13 cellular contexts compared by ENCODE assay signal in the genomic region with DNA sequence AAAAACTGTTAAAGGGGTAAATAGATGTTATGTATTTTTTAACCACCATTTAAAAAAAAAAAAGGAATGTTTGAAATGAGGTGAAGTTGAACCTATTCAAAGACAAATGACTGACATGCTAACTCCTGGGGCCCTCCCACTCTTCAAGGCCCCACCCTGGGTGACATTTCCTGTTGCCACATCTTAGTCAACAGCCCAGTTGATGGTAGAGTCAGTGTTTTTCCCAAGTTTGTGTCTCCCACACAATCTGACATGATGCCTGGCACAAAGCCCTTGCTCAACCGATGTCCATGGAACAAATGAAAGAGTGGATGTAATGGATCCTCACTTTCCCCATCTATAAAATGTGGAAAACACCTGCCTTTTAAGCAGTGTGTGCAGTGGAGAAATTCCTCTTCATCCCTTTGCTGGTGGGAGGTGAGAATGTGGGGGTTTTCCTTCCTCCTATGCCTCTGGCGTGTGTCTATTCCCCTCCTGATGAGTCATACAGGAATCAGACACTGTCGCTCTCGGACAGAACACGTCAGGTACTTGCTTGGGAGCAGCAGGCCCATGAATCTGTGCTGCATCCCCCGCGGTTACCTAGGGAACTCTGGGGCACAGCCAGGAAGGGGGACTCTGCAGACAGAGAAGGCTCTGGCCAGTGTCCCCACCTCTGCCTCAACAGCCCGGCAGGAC. TPM values are rescaled to one million over a fixed set of nuclear protein-coding genes. Genes with fewer than 3 reads are reported as not detected.
DNase-seq lines count a peak whose midpoint lies in the region; ATAC-seq, FAIRE-seq and TF ChIP-seq lines count a peak whose summit lies in the region.
"Had no signal": no experiment of that assay in that cellular context is flagged by ENCODE, and none has a peak within 500 bp of the region (broad histone marks: within the 10 kb centered on the region; RNA-seq: fewer than 3 reads in every experiment).

No MANE protein-coding gene starts in this region.

- peaks cover 9% of the 10 kb centered on the region; the same call in 1 of the 2 replicates for H3K27me3 ChIP-seq in IMR-90 (ENCODE audit: control insufficient read depth, insufficient read depth, low read length)
- H3K27me3 ChIP-seq: tibial artery had no signal

- no peak overlapping the region for H4K8ac ChIP-seq in IMR-90 (ENCODE audit: low read depth in 2 of 2, low read length in 2 of 2)

- peak overlapping the region; percentile 62 for H3K4me2 ChIP-seq in A549
- no peak overlapping the region for H3K4me2 ChIP-seq in IMR-90 (ENCODE audit: low read depth, low read length)

- H3K27ac ChIP-seq in A549 = peak overlapping the region; percentile 89 to 96
- H3K27ac ChIP-seq in IMR-90 (ENCODE audit: insufficient read depth, low read length) = no peak overlapping the region
- H3K27ac ChIP-seq: tibial artery had no signal

- no peak overlapping the region for H3K27ac Mint-ChIP-seq in T-helper 2 cell treated with Interferon-gamma antibody and Interleukin-4, amounts not matched to agents 5 μg/mL and 100 μg/mL, for 36 hours

- DNase-seq in A549 (ENCODE audit: low read depth in 1 of 2, low spot score in 1 of 2) = peak; percentile 89 to 96
- peak; percentile 46 for DNase-seq in IMR-90
- peak; percentile 68 for DNase-seq in astrocyte of the hippocampus (ENCODE audit: low read depth, low spot score)
- peak; percentile 75 for DNase-seq in iris pigment epithelial cell (ENCODE audit: low read depth)
- DNase-seq in NK-92 (lab: John Stamatoyannopoulos, UW; ENCODE audit: unreplicated experiment) = no peak
- no peak for DNase-seq in T-helper 2 cell treated with Interferon-gamma antibody and Interleukin-4, amounts not matched to agents 5 μg/mL and 100 μg/mL, for 36 hours (ENCODE audit: low spot score)
- DNase-seq in left ventricle myocardium superior = no peak
- DNase-seq: activated CD4-positive, alpha-beta T cell treated with anti-CD3 and anti-CD28 coated beads for 1 hour; activated T-cell treated with anti-CD3 and anti-CD28 coated beads for 4 hours; mucosa of descending colon; stimulated activated CD4-positive, alpha-beta T cell treated with anti-CD3 and anti-CD28 coated beads, Interleukin-15, amount 100 ng/mL, for 24 hours; tibial artery had no signal

- no peaks in the 10 kb centered on the region for H3K9me3 ChIP-seq in A549
- H3K9me3 ChIP-seq in IMR-90 (ENCODE audit: control insufficient read depth, insufficient read depth, low read length) = no peaks in the 10 kb centered on the region
- H3K9me3 ChIP-seq: mucosa of descending colon, tibial artery had no signal

- H2AFZ ChIP-seq in IMR-90 (replicated peaks; ENCODE audit: low read length, poor library complexity) = no peak overlapping the region

- ATAC-seq in A549 (peak; percentile 83 to 87), IMR-90 (ENCODE audit: low read depth) (no peak), GM19463 (IDR thresholded peaks at IDR 0.05; ENCODE audit: unreplicated experiment) (no peak), left ventricle myocardium superior (no peak)
- ATAC-seq: mucosa of descending colon had no signal

- H2BK120ac ChIP-seq in IMR-90 (ENCODE audit: low read depth, low read length) = no peak overlapping the region

- no peaks in the 10 kb centered on the region for H3K36me3 ChIP-seq in IMR-90 (ENCODE audit: control insufficient read depth, insufficient read depth, low read length)
- H3K36me3 ChIP-seq: tibial artery had no signal

- H3K18ac ChIP-seq in IMR-90 (ENCODE audit: low read depth, low read length) = no peak overlapping the region

- TF ChIP-seq CTCF in A549 (IDR thresholded peaks at IDR 0.05) (no peak), IMR-90 (conservative IDR thresholded peaks at IDR 0.05; ENCODE audit: low read depth, low read length) (no peak)

- peak; percentile 65 for FAIRE-seq in A549 (lab: Jason Lieb, UNC)

- CTCF ChIA-PET in A549 (lab: Yijun Ruan, JAX) (interaction anchor here (1.2 kb wide), 1 partner anchor 15 kb away, joined by 6 read pairs; a partner anchor contains a TSS), IMR-90 (lab: Yijun Ruan, JAX) (no interaction called here)

- peaks cover 2% of the 10 kb centered on the region for H3K4me1 Mint-ChIP-seq in T-helper 2 cell treated with Interferon-gamma antibody and Interleukin-4, amounts not matched to agents 5 μg/mL and 100 μg/mL, for 36 hours (ENCODE audit: low read depth)

- peak; percentile 59 to 73; a peak in 2 of 5 replicates for TF ChIP-seq EP300 in A549 (IDR thresholded peaks at IDR 0.05)

- H2AK9ac ChIP-seq in IMR-90 (replicated peaks; ENCODE audit: low read depth, low read length, poor library complexity) = no peak overlapping the region

- in situ Hi-C loops in IMR-90 (cut with MboI; ENCODE audit: low sequenced_read_pairs) = no loop called here

- TF ChIP-seq POLR2A in A549 (IDR thresholded peaks at IDR 0.05; ENCODE audit: low read length) (no peak), IMR-90 (IDR thresholded peaks at IDR 0.05; ENCODE audit: low read depth, low read length) (no peak)

- H3K4ac ChIP-seq in IMR-90 (ENCODE audit: low read depth, low read length) = no peak overlapping the region

- no peaks in the 10 kb centered on the region for H3K9me1 ChIP-seq in IMR-90 (ENCODE audit: insufficient read depth, low read length)

- H3K4me1 ChIP-seq in A549 (peaks cover 86% of the 10 kb centered on the region), IMR-90 (ENCODE audit: control insufficient read depth, insufficient read depth, low read length) (peaks cover 6% of the 10 kb centered on the region)

- no peak overlapping the region for H4K5ac ChIP-seq in IMR-90 (ENCODE audit: low read depth, low read length)

- H3K9me3 Mint-ChIP-seq in T-helper 2 cell treated with Interferon-gamma antibody and Interleukin-4, amounts not matched to agents 5 μg/mL and 100 μg/mL, for 36 hours = no peaks in the 10 kb centered on the region

- WGBS in A549 (ENCODE audit: missing lambda C conversion rate) = 0% methylated on average over 7 of the region's 8 CpGs
- 87% methylated on average over 5 of the region's 8 CpGs; no CpG with 5 or more reads in 1 of the 2 experiments for WGBS in IMR-90 (ENCODE audit: extremely low coverage in 2 of 2, insufficient read length in 1 of 2), 2 experiments

- no peak overlapping the region for H2BK5ac ChIP-seq in IMR-90 (ENCODE audit: low read depth, low read length, poor library complexity, severe bottlenecking)

- dilution Hi-C loops in IMR-90 (cut with HindIII; ENCODE audit: low sequenced_read_pairs, unreplicated experiment) = no loop called here

- no peak overlapping the region for H3K56ac ChIP-seq in IMR-90 (ENCODE audit: extremely low read depth, insufficient read depth, low read length)

- no peak overlapping the region for H3K4me3 Mint-ChIP-seq in T-helper 2 cell treated with Interferon-gamma antibody and Interleukin-4, amounts not matched to agents 5 μg/mL and 100 μg/mL, for 36 hours

- H2BK15ac ChIP-seq in IMR-90 (ENCODE audit: low read depth, low read length) = no peak overlapping the region

- H3K27me3 Mint-ChIP-seq in T-helper 2 cell treated with Interferon-gamma antibody and Interleukin-4, amounts not matched to agents 5 μg/mL and 100 μg/mL, for 36 hours (ENCODE audit: low read depth) = peaks cover 19% of the 10 kb centered on the region

- TF ChIP-seq RAD21 in A549 (conservative IDR thresholded peaks at IDR 0.05 in 1 of 2, IDR thresholded peaks at IDR 0.05 in 1 of 2) (peak; percentile 28 to 47; a peak in 3 of 5 replicates), IMR-90 (IDR thresholded peaks at IDR 0.05; ENCODE audit: low read length) (no peak)

- H4K20me1 ChIP-seq in IMR-90 (ENCODE audit: insufficient read depth, low read length) = no peaks in the 10 kb centered on the region

- no peak overlapping the region for H2BK20ac ChIP-seq in IMR-90 (ENCODE audit: low read depth, low read length)

- no peaks in the 10 kb centered on the region for H3K79me1 ChIP-seq in IMR-90 (ENCODE audit: low read depth in 1 of 2, low read length in 2 of 2)

- H3K36me3 Mint-ChIP-seq in T-helper 2 cell treated with Interferon-gamma antibody and Interleukin-4, amounts not matched to agents 5 μg/mL and 100 μg/mL, for 36 hours (ENCODE audit: low read depth) = no peaks in the 10 kb centered on the region

- no peak overlapping the region for H4K91ac ChIP-seq in IMR-90 (ENCODE audit: insufficient read depth, low read depth, low read length)

- no peak overlapping the region for H3K14ac ChIP-seq in IMR-90 (replicated peaks; ENCODE audit: low read depth, low read length)

- BruUV-seq in IMR-90 (replicated peaks; lab: Mats Ljungman, UMichigan) = no TSS peak

- no peak overlapping the region for H3K4me3 ChIP-seq in A549
- H3K4me3 ChIP-seq in IMR-90 (ENCODE audit: insufficient read depth, low read depth, low read length) = no peak overlapping the region
- H3K4me3 ChIP-seq: mucosa of descending colon, tibial artery had no signal

- no peak overlapping the region for H3K23ac ChIP-seq in IMR-90 (ENCODE audit: low read depth, low read length)

- no peak overlapping the region for H2AK5ac ChIP-seq in IMR-90 (ENCODE audit: low read depth, low read length)

- no peak overlapping the region for H3K9ac ChIP-seq in IMR-90 (ENCODE audit: low read depth, low read length)

- POLR2A ChIA-PET in A549 (lab: Yijun Ruan, JAX) (no interaction called here), IMR-90 (lab: Charles Lee; ENCODE audit: unreplicated experiment) (no interaction called here)

- intact Hi-C loops in IMR-90 (cut with micrococcal nuclease) (no loop called here), left ventricle myocardium superior (cut with micrococcal nuclease) (no loop called here)

TF ChIP-seq in A549, 52 proteins besides CTCF, POLR2A, EP300 and RAD21 (continues in another document):
- TF ChIP-seq FOXS1 (CRISPR knock-in tag; IDR thresholded peaks at IDR 0.05) = no peak
- TF ChIP-seq JUN (IDR thresholded peaks at IDR 0.05) = peak; percentile 75 to 79; a peak in 3 of 5 replicates

TF ChIP-seq in IMR-90, 13 proteins besides CTCF, POLR2A, EP300 and RAD21 (continues in another document):
- no peak for TF ChIP-seq CHD1 (IDR thresholded peaks at IDR 0.05; ENCODE audit: low read depth, low read length)
- no peak for TF ChIP-seq RFX5 (IDR thresholded peaks at IDR 0.05; ENCODE audit: low read depth, low read length)
- TF ChIP-seq MAFK (IDR thresholded peaks at IDR 0.05; ENCODE audit: low read depth, low read length) = no peak

RNA-seq across cellular contexts. Expression of a gene that starts 13.7 kb away (rescaled TPM):
- polyA plus RNA-seq in A549 (2011; rRNA removed) (4.4 and 5.1 TPM in 2 replicates), A549 (2017; fragmentation: RNase III; extraction: RNeasy Plus Mini Kit Qiagen cat#74134 plus additional on column Dnase treatment) (6.5 to 10.0 TPM (median 8.5 TPM) in 3 replicates), IMR-90 (2012; rRNA removed) (1.5 and 1.6 TPM in 2 replicates)
- 6.5 and 10.7 TPM in 2 replicates for polyA plus RNA-seq in A549 (2012; cell fraction: cytosol; rRNA removed)
- polyA plus RNA-seq in A549 (2012; cell fraction: nucleus; rRNA removed) = 8.3 and 12.5 TPM in 2 replicates
- 6.8 and 10.2 TPM in 2 replicates for polyA minus RNA-seq in A549 (2011; rRNA and poly(A)+ RNA removed)
- total RNA-seq in IMR-90 (2012; rRNA removed) (0.18 and 0.56 TPM in 2 replicates), left ventricle myocardium superior (1.4 TPM)
- polyA plus RNA-seq in IMR-90 (2012; cell fraction: cytosol; rRNA removed) = 0.76 and 1.5 TPM in 2 replicates
- 0.54 and 1.4 TPM in 2 replicates for polyA plus RNA-seq in IMR-90 (2012; cell fraction: nucleus; rRNA removed; ENCODE audit: low replicate concordance)

Comparison
In these comparisons a context has a peak if more than half of its experiments do, and no peak if none do; other contexts are left out.
1. ATAC-seq: peak in A549 (2 of 2); none in IMR-90 (single experiment), GM19463 (single experiment) and left ventricle myocardium superior (single experiment).
2. DNase-seq: peak in A549 (2 of 2), IMR-90 (single experiment), astrocyte of the hippocampus (single experiment) and iris pigment epithelial cell (single experiment); none in NK-92 (single experiment), T-helper 2 cell treated with Interferon-gamma antibody and Interleukin-4, amounts not matched to agents 5 μg/mL and 100 μg/mL, for 36 hours (single experiment) and left ventricle myocardium superior (single experiment).